ENCODE assay signal across 17 cellular contexts in genomic region chr9:130049431-130050210, GRCh38. TPM values are rescaled to one million over a fixed set of nuclear protein-coding genes. Genes with fewer than 3 reads are reported as not detected.
DNase-seq lines count a peak whose midpoint lies in the region; ATAC-seq and TF ChIP-seq lines count a peak whose summit lies in the region.
"Had no signal": no experiment of that assay in that cellular context is flagged by ENCODE, and none has a peak within 500 bp of the region (broad histone marks: within the 10 kb centered on the region; RNA-seq: fewer than 3 reads in every experiment).

No MANE protein-coding gene starts in this region.

- POLR2A ChIA-PET in OCI-LY7 (lab: Charles Lee) = interaction anchor here (0.6 kb wide), 1 partner anchor 75 kb away, joined by 3 read pairs; no protein-coding TSS in a partner anchor
- POLR2A ChIA-PET in naive thymus-derived CD8-positive, alpha-beta T cell (lab: Charles Lee) = interaction anchor here (0.9 kb wide), 1 partner anchor 87 kb away, joined by 3 read pairs; no protein-coding TSS in a partner anchor

- H3K4me1 Mint-ChIP-seq in activated T-cell treated with anti-CD3 and anti-CD28 coated beads, Interleukin-2, amount 50 U/mL, for 72 hours (ENCODE audit: low read depth) = peaks cover 47% of the 10 kb centered on the region
- H3K4me1 Mint-ChIP-seq in dendritic cell treated with granulocyte-macrophage colony-stimulating factor and Interleukin-4, amounts not matched to agents 40 ng/mL and 50 ng/mL, for 4 days (ENCODE audit: low read depth) = peaks cover 42% of the 10 kb centered on the region
- peaks cover 14 to 55% (median 33%) of the 10 kb centered on the region in 4 donors for H3K4me1 Mint-ChIP-seq in naive thymus-derived CD8-positive, alpha-beta T cell
- H3K4me1 Mint-ChIP-seq in immature natural killer cell = peaks cover 34 to 47% of the 10 kb centered on the region in 2 donors

- H3K9me3 Mint-ChIP-seq in activated T-cell treated with anti-CD3 and anti-CD28 coated beads, Interleukin-2, amount 50 U/mL, for 72 hours = no peaks in the 10 kb centered on the region
- no peaks in the 10 kb centered on the region for H3K9me3 Mint-ChIP-seq in dendritic cell treated with granulocyte-macrophage colony-stimulating factor and Interleukin-4, amounts not matched to agents 40 ng/mL and 50 ng/mL, for 4 days
- no peaks in the 10 kb centered on the region for H3K9me3 Mint-ChIP-seq in naive thymus-derived CD8-positive, alpha-beta T cell
- H3K9me3 Mint-ChIP-seq in immature natural killer cell = no peaks in the 10 kb centered on the region

- peak overlapping the region; percentile 39 for H3K4me2 ChIP-seq in OCI-LY7 (ENCODE audit: low read length)

- H3K27me3 ChIP-seq in transverse colon = no peaks in the 10 kb centered on the region
- H3K27me3 ChIP-seq: MG63 had no signal

- no peak for DNase-seq in activated T-cell treated with anti-CD3 and anti-CD28 coated beads, Interleukin-2, amount 50 U/mL, for 72 hours
- DNase-seq in activated T-cell treated with anti-CD3 and anti-CD28 coated beads, Interleukin-2, amount 50 U/mL, for 1 hour = no peak
- DNase-seq in OCI-LY7 (ENCODE audit: low spot score) (no peak), transverse colon (no peak), immature natural killer cell (no peak)
- DNase-seq in naive thymus-derived CD8-positive, alpha-beta T cell = no peak
- DNase-seq: MG63, NCI-H1417 treated with DMSO at 0.1 percent for 48 hours, NCI-H187, NCI-H69, SIG-M5 had no signal

- H3K27me3 Mint-ChIP-seq in activated T-cell treated with anti-CD3 and anti-CD28 coated beads, Interleukin-2, amount 50 U/mL, for 72 hours (ENCODE audit: low read depth) = no peaks in the 10 kb centered on the region
- H3K27me3 Mint-ChIP-seq in dendritic cell treated with granulocyte-macrophage colony-stimulating factor and Interleukin-4, amounts not matched to agents 40 ng/mL and 50 ng/mL, for 4 days = no peaks in the 10 kb centered on the region
- no peaks in the 10 kb centered on the region for H3K27me3 Mint-ChIP-seq in naive thymus-derived CD8-positive, alpha-beta T cell
- peaks cover 0 to 6% (median 3%) of the 10 kb centered on the region in 3 donors for H3K27me3 Mint-ChIP-seq in immature natural killer cell (ENCODE audit: low read depth in 3 of 3)

- CTCF ChIA-PET in OCI-LY7 (lab: Charles Lee; ENCODE audit: unreplicated experiment) = no interaction called here

- TF ChIP-seq POLR2A in transverse colon (IDR thresholded peaks at IDR 0.05) = no peak

- peak overlapping the region; percentile 28 for H3K27ac Mint-ChIP-seq in activated T-cell treated with anti-CD3 and anti-CD28 coated beads, Interleukin-2, amount 50 U/mL, for 72 hours
- peak overlapping the region; percentile 56 for H3K27ac Mint-ChIP-seq in dendritic cell treated with granulocyte-macrophage colony-stimulating factor and Interleukin-4, amounts not matched to agents 40 ng/mL and 50 ng/mL, for 4 days
- H3K27ac Mint-ChIP-seq in naive thymus-derived CD8-positive, alpha-beta T cell = peak overlapping the region in 8 of 10 donors; percentile 21 to 82 (median 70)
- peak overlapping the region in 1 of 6 donors; percentile 16 for H3K27ac Mint-ChIP-seq in immature natural killer cell

- H3K9me2 ChIP-seq in OCI-LY7 (ENCODE audit: insufficient read depth, low read length) = no peaks in the 10 kb centered on the region

- BruUV-seq in OCI-LY7 (replicated peaks; lab: Mats Ljungman, UMichigan) = no TSS peak

- H4K20me1 ChIP-seq in OCI-LY7 (ENCODE audit: insufficient read depth, low read length) = no peaks in the 10 kb centered on the region; the same call in 1 of the 2 replicates

- H3K36me3 ChIP-seq in OCI-LY7 (ENCODE audit: insufficient read depth, low read length) (no peaks in the 10 kb centered on the region), transverse colon (no peaks in the 10 kb centered on the region)
- H3K36me3 ChIP-seq: MG63 had no signal

- in situ Hi-C loops in transverse colon (cut with MboI; ENCODE audit: low pct_ligation_motif_present in 1 of 4, low pct_unique_long_range_greater_than_20kb in 1 of 4, low sequenced_read_pairs in 3 of 4) = loop anchor here in 3 of 4 donors (10.0 to 25.0 kb wide), 2 partner anchors 155 to 162 kb away; no protein-coding TSS in a partner anchor

- ATAC-seq in activated T-cell treated with anti-CD3 and anti-CD28 coated beads, Interleukin-2, amount 50 U/mL, for 72 hours (replicated peaks in 1 of 2) = no peak
- no peak for ATAC-seq in naive thymus-derived CD8-positive, alpha-beta T cell
- no peak for ATAC-seq in GM18867 (IDR thresholded peaks at IDR 0.05; ENCODE audit: unreplicated experiment)
- ATAC-seq: HepG2, K562, Panc1 had no signal

- peaks cover 56% of the 10 kb centered on the region for H3K4me1 ChIP-seq in OCI-LY7 (ENCODE audit: insufficient read depth, low read length, poor library complexity, severe bottlenecking)
- peaks cover 22 to 42% (median 26%) of the 10 kb centered on the region in 4 donors for H3K4me1 ChIP-seq in transverse colon

- TF ChIP-seq EP300 in transverse colon (IDR thresholded peaks at IDR 0.05; ENCODE audit: low read depth) = no peak

- peak overlapping the region; percentile 27 for H3K27ac ChIP-seq in OCI-LY7 (ENCODE audit: low read depth, low read length, poor library complexity, severe bottlenecking)
- no peak overlapping the region for H3K27ac ChIP-seq in transverse colon
- H3K27ac ChIP-seq: C4-2B had no signal

- no peak overlapping the region for H3K4me3 Mint-ChIP-seq in activated T-cell treated with anti-CD3 and anti-CD28 coated beads, Interleukin-2, amount 50 U/mL, for 72 hours
- H3K4me3 Mint-ChIP-seq in dendritic cell treated with granulocyte-macrophage colony-stimulating factor and Interleukin-4, amounts not matched to agents 40 ng/mL and 50 ng/mL, for 4 days = no peak overlapping the region
- H3K4me3 Mint-ChIP-seq in naive thymus-derived CD8-positive, alpha-beta T cell = no peak overlapping the region
- H3K4me3 Mint-ChIP-seq in immature natural killer cell = no peak overlapping the region

- H3K4me3 ChIP-seq in OCI-LY7 (ENCODE audit: low read depth, low read length, poor library complexity, severe bottlenecking) = no peak overlapping the region
- no peak overlapping the region for H3K4me3 ChIP-seq in transverse colon
- H3K4me3 ChIP-seq: K562, MG63 had no signal

- WGBS in transverse colon (ENCODE audit: low coverage in 1 of 2), 2 donors = 84% methylated on average over 10 to 11 of the region's 11 CpGs

- TF ChIP-seq CTCF in OCI-LY7 (conservative IDR thresholded peaks at IDR 0.05; ENCODE audit: low read length) (no peak), transverse colon (IDR thresholded peaks at IDR 0.05) (no peak)

- intact Hi-C loops in OCI-LY7 (cut with micrococcal nuclease; ENCODE audit: unreplicated experiment) = loop anchor here (10.0 kb wide), 1 partner anchor 1365 kb away; the partner anchor contains the start of gene SET
- intact Hi-C loops in dendritic cell treated with granulocyte-macrophage colony-stimulating factor and Interleukin-4, amounts not matched to agents 40 ng/mL and 50 ng/mL, for 4 days (cut with micrococcal nuclease) = loop anchor here (5.0 to 10.0 kb wide), 2 partner anchors 105 to 162 kb away; no protein-coding TSS in a partner anchor
- intact Hi-C loops in transverse colon (cut with DNase I; ENCODE audit: low total_unique reads) = no loop called here

- H3K9me3 ChIP-seq in OCI-LY7 (ENCODE audit: low read length) (no peaks in the 10 kb centered on the region), transverse colon (no peaks in the 10 kb centered on the region)
- H3K9me3 ChIP-seq: MG63 had no signal

- H3K36me3 Mint-ChIP-seq in activated T-cell treated with anti-CD3 and anti-CD28 coated beads, Interleukin-2, amount 50 U/mL, for 72 hours (ENCODE audit: insufficient read depth in 2 of 2) = peaks cover 2 to 3% of the 10 kb centered on the region in 2 donors
- peaks cover 7% of the 10 kb centered on the region for H3K36me3 Mint-ChIP-seq in dendritic cell treated with granulocyte-macrophage colony-stimulating factor and Interleukin-4, amounts not matched to agents 40 ng/mL and 50 ng/mL, for 4 days (ENCODE audit: low read depth)
- H3K36me3 Mint-ChIP-seq in naive thymus-derived CD8-positive, alpha-beta T cell = no peaks in the 10 kb centered on the region
- H3K36me3 Mint-ChIP-seq in immature natural killer cell = no peaks in the 10 kb centered on the region

- H3K79me2 ChIP-seq in OCI-LY7 (ENCODE audit: insufficient read depth, low read depth, low read length) = peaks cover 40% of the 10 kb centered on the region

- H2AFZ ChIP-seq in OCI-LY7 (ENCODE audit: low read length) = no peak overlapping the region

RNA-seq across cellular contexts. Expression of gene GPR107, which starts 4.1 kb away (rescaled TPM):
- 10 to 100 TPM; 27.3 to 31.7 TPM for total RNA-seq in activated T-cell treated with anti-CD3 and anti-CD28 coated beads, Interleukin-2, amount 50 U/mL, for 72 hours
- total RNA-seq in OCI-LY7 (2014; rRNA removed; shearing (Covaris generic)) = 8.7 and 10.4 TPM in 2 replicates
- total RNA-seq in OCI-LY7 (2022) (24.3 and 28.8 TPM in 2 replicates), transverse colon (10 to 100 TPM; 25.7 to 33.7 (median 32.7) TPM)
- 10 to 100 TPM; 21.9 to 25.3 TPM for total RNA-seq in naive thymus-derived CD8-positive, alpha-beta T cell
- polyA plus RNA-seq in naive thymus-derived CD8-positive, alpha-beta T cell = 1 to 10 TPM; 1.4 to 3.2 (median 2.2) TPM
- 1 to 10 TPM; 3.4 to 9.5 (median 5.9) TPM for polyA plus RNA-seq in immature natural killer cell

RNA-seq across cellular contexts. Expression of gene FNBP1, which starts 6.6 kb away (rescaled TPM):
- total RNA-seq in activated T-cell treated with anti-CD3 and anti-CD28 coated beads, Interleukin-2, amount 50 U/mL, for 72 hours = 100 to 1,000 TPM; 301 to 323 TPM
- 93.3 and 117 TPM in 2 replicates for total RNA-seq in OCI-LY7 (2014; rRNA removed; shearing (Covaris generic))
- total RNA-seq in OCI-LY7 (2022) (164 and 168 TPM in 2 replicates), transverse colon (100 to 1,000 TPM in 1 of 4 donors, 10 to 100 TPM in 3; 38.5 to 114 (median 62.9) TPM)
- total RNA-seq in naive thymus-derived CD8-positive, alpha-beta T cell = 100 to 1,000 TPM; 156 to 164 TPM
- 100 to 1,000 TPM; 130 to 143 (median 136) TPM for polyA plus RNA-seq in naive thymus-derived CD8-positive, alpha-beta T cell
- polyA plus RNA-seq in immature natural killer cell = 100 to 1,000 TPM; 113 to 136 (median 135) TPM
